In the genomic region with DNA sequence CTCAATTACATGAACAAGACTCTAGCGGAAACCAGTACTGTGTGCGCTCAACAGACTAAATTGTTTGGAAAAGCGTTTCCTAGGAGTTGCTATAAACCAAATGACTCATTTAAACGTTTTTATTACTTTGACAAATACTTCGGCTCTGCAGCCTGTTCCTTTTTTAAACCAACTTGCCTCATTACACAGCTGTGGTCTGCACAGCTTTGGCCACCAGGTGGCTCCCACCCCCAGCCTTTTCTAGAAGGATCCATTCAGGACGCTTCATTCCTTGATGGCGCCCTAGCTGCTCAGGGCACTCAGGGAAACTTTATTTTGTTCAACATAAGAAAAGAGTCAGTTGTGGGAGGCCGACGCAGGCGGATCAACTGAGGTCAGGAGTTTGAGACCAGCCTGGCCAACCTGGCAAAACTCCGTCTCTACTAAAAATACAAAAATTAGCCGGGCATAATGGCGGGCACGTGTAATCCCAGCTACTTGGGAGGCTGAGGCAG, we compare ENCODE assay signal across 1 cellular context.
TF ChIP-seq lines count a peak whose summit lies in the region.

No MANE protein-coding gene starts in this region.

TF ChIP-seq in K562, 482 proteins besides CTCF, POLR2A, EP300 and RAD21 (continued from another document):
- TF ChIP-seq MAFK (IDR thresholded peaks at IDR 0.05; ENCODE audit: low read length) (no peak), PHF21A (IDR thresholded peaks at IDR 0.05; ENCODE audit: borderline replicate concordance, low read depth) (no peak), FOS (IDR thresholded peaks at IDR 0.05; ENCODE audit: extremely low read depth, insufficient read length) (no peak), NR2C2 (CRISPR knock-in tag; IDR thresholded peaks at IDR 0.05) (no peak), NR2C2 (tag; IDR thresholded peaks at IDR 0.05) (no peak), FOXK2 (conservative IDR thresholded peaks at IDR 0.05 in 1 of 2, IDR thresholded peaks at IDR 0.05 in 1 of 2; ENCODE audit: low read depth in 2 of 2) (no peak), RBM22 (IDR thresholded peaks at IDR 0.05; ENCODE audit: low read depth, low read length, poor library complexity, severe bottlenecking) (no peak), YY1 (IDR thresholded peaks at IDR 0.05; ENCODE audit: borderline replicate concordance in 1 of 3, control insufficient read depth in 1 of 3, extremely low read depth in 1 of 3, insufficient read depth in 3 of 3, insufficient read length in 1 of 3, insufficient replicate concordance in 2 of 3, low read depth in 1 of 3, low read length in 2 of 3) (peak in 1 of 3 experiments; percentile 36), ZFP1 (CRISPR knock-in tag; IDR thresholded peaks at IDR 0.05) (no peak), SMAD3 (CRISPR knock-in tag; conservative IDR thresholded peaks at IDR 0.05) (no peak), NR2F6 (CRISPR knock-in tag; IDR thresholded peaks at IDR 0.05) (no peak), ZNF175 (CRISPR knock-in tag; IDR thresholded peaks at IDR 0.05; ENCODE audit: low read depth) (no peak)
- TF ChIP-seq, protein P1, sequence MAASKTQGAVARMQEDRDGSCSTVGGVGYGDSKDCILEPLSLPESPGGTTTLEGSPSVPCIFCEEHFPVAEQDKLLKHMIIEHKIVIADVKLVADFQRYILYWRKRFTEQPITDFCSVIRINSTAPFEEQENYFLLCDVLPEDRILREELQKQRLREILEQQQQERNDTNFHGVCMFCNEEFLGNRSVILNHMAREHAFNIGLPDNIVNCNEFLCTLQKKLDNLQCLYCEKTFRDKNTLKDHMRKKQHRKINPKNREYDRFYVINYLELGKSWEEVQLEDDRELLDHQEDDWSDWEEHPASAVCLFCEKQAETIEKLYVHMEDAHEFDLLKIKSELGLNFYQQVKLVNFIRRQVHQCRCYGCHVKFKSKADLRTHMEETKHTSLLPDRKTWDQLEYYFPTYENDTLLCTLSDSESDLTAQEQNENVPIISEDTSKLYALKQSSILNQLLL (CRISPR knock-in tag; IDR thresholded peaks at IDR 0.05; ENCODE audit: borderline replicate concordance) = no peak
- TF ChIP-seq, protein P2, sequence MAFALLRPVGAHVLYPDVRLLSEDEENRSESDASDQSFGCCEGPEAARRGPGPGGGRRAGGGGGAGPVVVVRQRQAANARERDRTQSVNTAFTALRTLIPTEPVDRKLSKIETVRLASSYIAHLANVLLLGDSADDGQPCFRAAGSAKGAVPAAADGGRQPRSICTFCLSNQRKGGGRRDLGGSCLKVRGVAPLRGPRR (CRISPR knock-in tag; IDR thresholded peaks at IDR 0.05) = no peak
